8 cellular contexts compared by ENCODE assay signal in genomic region chr21:36203603-36203889, GRCh38. TPM values are rescaled to one million over a fixed set of nuclear protein-coding genes. Genes with fewer than 3 reads are reported as not detected.
DNase-seq lines count a peak whose midpoint lies in the region; ATAC-seq and TF ChIP-seq lines count a peak whose summit lies in the region.

No MANE protein-coding gene starts in this region.

- peaks cover 36% of the 10 kb centered on the region for H3K4me1 ChIP-seq in OCI-LY3 (ENCODE audit: low read length)
- peaks cover 26% of the 10 kb centered on the region for H3K4me1 ChIP-seq in body of pancreas

- H3K4me3 ChIP-seq in OCI-LY3 (ENCODE audit: low read length) (no peak overlapping the region), body of pancreas (no peak overlapping the region)

- ATAC-seq in body of pancreas = peak; percentile 86
- no peak for ATAC-seq in HG02678 (IDR thresholded peaks at IDR 0.05; ENCODE audit: unreplicated experiment)

- no peak overlapping the region for H3K9ac ChIP-seq in OCI-LY3 (ENCODE audit: low read length)

- H3K36me3 ChIP-seq in OCI-LY3 (replicated peaks; ENCODE audit: low read depth, low read length) = peaks cover 3% of the 10 kb centered on the region
- no peaks in the 10 kb centered on the region for H3K36me3 ChIP-seq in body of pancreas (replicated peaks in 1 of 2; ENCODE audit: insufficient read depth in 1 of 2, low read depth in 2 of 2)

- no peak overlapping the region for H2AFZ ChIP-seq in OCI-LY3 (ENCODE audit: low read depth, low read length)

- peak overlapping the region in 2 of 7 donors; percentile 59 to 63 for H3K27ac Mint-ChIP-seq in CD14-positive monocyte

- intact Hi-C loops in body of pancreas (cut with DNase I) (no loop called here), CD14-positive monocyte (cut with micrococcal nuclease) (no loop called here)

- H3K79me2 ChIP-seq in OCI-LY3 (ENCODE audit: low read length) = no peaks in the 10 kb centered on the region

- H3K4me1 Mint-ChIP-seq in CD14-positive monocyte = peaks cover 7% of the 10 kb centered on the region

- H3K9me3 Mint-ChIP-seq in CD14-positive monocyte = no peaks in the 10 kb centered on the region

- H3K36me3 Mint-ChIP-seq in CD14-positive monocyte = peaks cover 59 to 80% of the 10 kb centered on the region in 2 donors

- 7 to 11% methylated on average over 1 of the region's 1 CpG for WGBS in body of pancreas, 2 donors

- H3K4me3 Mint-ChIP-seq in CD14-positive monocyte = no peak overlapping the region

- TF ChIP-seq POLR2A in body of pancreas (IDR thresholded peaks at IDR 0.05) = no peak

- peaks cover 0 to 2% (median 0%) of the 10 kb centered on the region in 3 donors for H3K27me3 Mint-ChIP-seq in CD14-positive monocyte (ENCODE audit: low read depth in 3 of 3)

- H4K20me1 ChIP-seq in OCI-LY3 (ENCODE audit: insufficient read depth, low read length) = no peaks in the 10 kb centered on the region

- H3K9me3 ChIP-seq in OCI-LY3 (ENCODE audit: insufficient read depth, low read length) (no peaks in the 10 kb centered on the region), body of pancreas (no peaks in the 10 kb centered on the region)

- in situ Hi-C loops in GM13977 (cut with MboI; ENCODE audit: low pct_unique_long_range_greater_than_20kb, low sequenced_read_pairs, unreplicated experiment) = no loop called here
- in situ Hi-C loops in KBM-7 (cut with MboI; ENCODE audit: low pct_unique_long_range_greater_than_20kb, low sequenced_read_pairs) = no loop called here

- DNase-seq in GM13977 (ENCODE audit: low spot score) (peak; percentile 70), body of pancreas (peak; percentile 52 to 71 (median 58)), putamen (ENCODE audit: low spot score) (peak; percentile 61), KBM-7 (no peak), CD14-positive monocyte (ENCODE audit: low spot score) (no peak), NCI-H524 (lab: John Stamatoyannopoulos, UW) (no peak)

- no peak for TF ChIP-seq CTCF in GM13977 (IDR thresholded peaks at IDR 0.05; ENCODE audit: extremely low read depth, insufficient read depth, missing control alignments)
- no peak for TF ChIP-seq CTCF in OCI-LY3 (IDR thresholded peaks at IDR 0.05; ENCODE audit: low read depth, low read length)
- no peak for TF ChIP-seq CTCF in body of pancreas (IDR thresholded peaks at IDR 0.05)
- no peak for TF ChIP-seq CTCF in CD14-positive monocyte (IDR thresholded peaks at IDR 0.05)

- peak overlapping the region; percentile 39; the same call in 1 of the 2 replicates for H3K4me2 ChIP-seq in OCI-LY3 (ENCODE audit: low read length)

- H3K27me3 ChIP-seq in OCI-LY3 (ENCODE audit: low read depth, low read length) (no peaks in the 10 kb centered on the region), body of pancreas (no peaks in the 10 kb centered on the region)

- H3K27ac ChIP-seq in OCI-LY3 (ENCODE audit: low read length) = no peak overlapping the region
- H3K27ac ChIP-seq in body of pancreas = peak overlapping the region in 3 of 4 donors; percentile 65 to 78 (median 71)

RNA-seq across cellular contexts. Expression of gene DOP1B, which starts 46.9 kb away (rescaled TPM):
- total RNA-seq in body of pancreas = 10 to 100 TPM in 1 of 2 donors, 1 to 10 TPM in 1; 4.6 to 15.3 TPM
- 10 to 100 TPM in 1 of 2 donors, 1 to 10 TPM in 1; 6.0 to 11.0 TPM for polyA plus RNA-seq in CD14-positive monocyte

Comparison
In these comparisons a context has a peak if more than half of its experiments do, and no peak if none do; other contexts are left out.
1. DNase-seq: peak in GM13977 (single experiment), body of pancreas (4 of 4) and putamen (single experiment); none in KBM-7 (single experiment), CD14-positive monocyte (single experiment) and NCI-H524 (0 of 2).